In genomic region chr7:139094596-139094995, GRCh38 we compare ENCODE assay signal across 9 cellular contexts. TPM values are rescaled to one million over a fixed set of nuclear protein-coding genes. Genes with fewer than 3 reads are reported as not detected.
DNase-seq lines count a peak whose midpoint lies in the region; ATAC-seq and TF ChIP-seq lines count a peak whose summit lies in the region.
"Had no signal": no experiment of that assay in that cellular context is flagged by ENCODE, and none has a peak within 500 bp of the region (broad histone marks: within the 10 kb centered on the region; RNA-seq: fewer than 3 reads in every experiment).

No MANE protein-coding gene starts in this region.

- CTCF ChIA-PET in IMR-90 (lab: Yijun Ruan, JAX): interaction anchor here (0.7 to 1.0 kb wide), 2 partner anchors 9 to 260 kb away, joined by 3 to 4 read pairs; no protein-coding TSS in a partner anchor

- H3K4me1 ChIP-seq in IMR-90 (ENCODE audit: control insufficient read depth, insufficient read depth, low read length) (peaks cover 2% of the 10 kb centered on the region; the same call in 1 of the 2 replicates), colonic mucosa (no peaks in the 10 kb centered on the region), trophoblast cell (ENCODE audit: control insufficient read depth in 1 of 2, insufficient read depth in 2 of 2, low read length in 2 of 2) (peaks cover 0 to 4% of the 10 kb centered on the region in 2 experiments), adrenal gland (replicated peaks in 1 of 2) (peaks cover 34 to 62% of the 10 kb centered on the region in 2 donors)

- peak; percentile 6 for ATAC-seq in GM19035 (IDR thresholded peaks at IDR 0.05; ENCODE audit: unreplicated experiment)
- peak; percentile 42 for ATAC-seq in IMR-90 (ENCODE audit: low read depth)
- ATAC-seq in HG03039 (IDR thresholded peaks at IDR 0.05; ENCODE audit: unreplicated experiment): no peak

- dilution Hi-C loops in IMR-90 (cut with HindIII; ENCODE audit: low sequenced_read_pairs, unreplicated experiment): no loop called here

- H3K4ac ChIP-seq in IMR-90 (ENCODE audit: low read depth, low read length) (no peak overlapping the region), trophoblast cell (ENCODE audit: low read depth, low read length) (no peak overlapping the region)

- H3K9me1 ChIP-seq in IMR-90 (ENCODE audit: insufficient read depth, low read length): peaks cover 5% of the 10 kb centered on the region; the same call in 1 of the 2 replicates

- H3K14ac ChIP-seq in IMR-90 (replicated peaks; ENCODE audit: low read depth, low read length) (no peak overlapping the region), trophoblast cell (ENCODE audit: low read length) (no peak overlapping the region)

- WGBS in IMR-90 (ENCODE audit: extremely low coverage in 2 of 2, insufficient read length in 1 of 2), 2 experiments: 50% methylated on average over 2 of the region's 9 CpGs; no CpG with 5 or more reads in 1 of the 2 experiments
- no CpG with 5 or more reads among the region's 9 CpGs for whole genome bisulfite sequencing in trophoblast cell (ENCODE audit: extremely low coverage, insufficient coverage, insufficient read length)
- WGBS in adrenal gland, 4 donors: 51 to 57% (median 56%) methylated on average over 9 of the region's 9 CpGs

- TF ChIP-seq RAD21 in IMR-90 (IDR thresholded peaks at IDR 0.05; ENCODE audit: low read length): no peak

- no peak overlapping the region for H2AK9ac ChIP-seq in IMR-90 (replicated peaks; ENCODE audit: low read depth, low read length, poor library complexity)

- no peak overlapping the region for H3K56ac ChIP-seq in IMR-90 (ENCODE audit: extremely low read depth, insufficient read depth, low read length)

- H2BK15ac ChIP-seq in IMR-90 (ENCODE audit: low read depth, low read length): no peak overlapping the region

- no peak overlapping the region for H3K23ac ChIP-seq in IMR-90 (ENCODE audit: low read depth, low read length)
- H3K23ac ChIP-seq in trophoblast cell (ENCODE audit: low read length): no peak overlapping the region

- H2BK12ac ChIP-seq in trophoblast cell (ENCODE audit: low read length): no peak overlapping the region

- H3K9me3 ChIP-seq in IMR-90 (ENCODE audit: control insufficient read depth, insufficient read depth, low read length) (no peaks in the 10 kb centered on the region), colonic mucosa (no peaks in the 10 kb centered on the region), trophoblast cell (ENCODE audit: insufficient read depth, low read depth, low read length) (no peaks in the 10 kb centered on the region), adrenal gland (replicated peaks in 1 of 3) (no peaks in the 10 kb centered on the region)
- H3K9me3 ChIP-seq: heart right ventricle had no signal

- in situ Hi-C loops in IMR-90 (cut with MboI; ENCODE audit: low sequenced_read_pairs): no loop called here

- no TSS peak for BruUV-seq in IMR-90 (replicated peaks; lab: Mats Ljungman, UMichigan)

- H3K4me3 ChIP-seq in IMR-90 (ENCODE audit: insufficient read depth, low read depth, low read length) (no peak overlapping the region), colonic mucosa (no peak overlapping the region), trophoblast cell (ENCODE audit: low read depth, low read length) (no peak overlapping the region), adrenal gland (no peak overlapping the region)

- intact Hi-C loops in IMR-90 (cut with micrococcal nuclease) (no loop called here), colonic mucosa (cut with DNase I) (no loop called here), adrenal gland (cut with DNase I) (no loop called here)

- H3K27ac ChIP-seq in IMR-90 (ENCODE audit: insufficient read depth, low read length) (no peak overlapping the region), colonic mucosa (peak overlapping the region; percentile 24), trophoblast cell (ENCODE audit: low read depth, low read length) (no peak overlapping the region), adrenal gland (peak overlapping the region in 2 of 5 donors; percentile 5 to 19)

- H2AK5ac ChIP-seq in IMR-90 (ENCODE audit: low read depth, low read length) (no peak overlapping the region), trophoblast cell (ENCODE audit: low read length) (no peak overlapping the region)

- no peaks in the 10 kb centered on the region; the same call in 1 of the 2 replicates for H4K20me1 ChIP-seq in IMR-90 (ENCODE audit: insufficient read depth, low read length)

- H3K18ac ChIP-seq in IMR-90 (ENCODE audit: low read depth, low read length): no peak overlapping the region
- H3K18ac ChIP-seq in trophoblast cell (ENCODE audit: low read length): no peak overlapping the region

- peaks cover 16 to 46% of the 10 kb centered on the region in 2 experiments for H3K79me1 ChIP-seq in IMR-90 (ENCODE audit: low read depth in 1 of 2, low read length in 2 of 2)
- H3K79me1 ChIP-seq in trophoblast cell (ENCODE audit: low read length): peaks cover 2% of the 10 kb centered on the region

- H4K5ac ChIP-seq in IMR-90 (ENCODE audit: low read depth, low read length): no peak overlapping the region

- TF ChIP-seq CTCF in IMR-90 (conservative IDR thresholded peaks at IDR 0.05; ENCODE audit: low read depth, low read length): no peak
- no peak for TF ChIP-seq CTCF in colonic mucosa (IDR thresholded peaks at IDR 0.05)
- no peak for TF ChIP-seq CTCF in adrenal gland (IDR thresholded peaks at IDR 0.05)

- TF ChIP-seq POLR2A in IMR-90 (IDR thresholded peaks at IDR 0.05; ENCODE audit: low read depth, low read length): no peak
- TF ChIP-seq POLR2A in adrenal gland (IDR thresholded peaks at IDR 0.05): no peak

- H3K79me2 ChIP-seq in trophoblast cell (ENCODE audit: control insufficient read depth, insufficient read depth, low read length, poor library complexity): no peaks in the 10 kb centered on the region

- H2BK120ac ChIP-seq in IMR-90 (ENCODE audit: low read depth, low read length) (no peak overlapping the region), trophoblast cell (ENCODE audit: insufficient read depth, low read length, poor library complexity) (no peak overlapping the region)

- H2AFZ ChIP-seq in IMR-90 (replicated peaks; ENCODE audit: low read length, poor library complexity) (peak overlapping the region; percentile 2), trophoblast cell (ENCODE audit: insufficient read depth, low read length, poor library complexity) (no peak overlapping the region)

- H4K91ac ChIP-seq in IMR-90 (ENCODE audit: insufficient read depth, low read depth, low read length) (no peak overlapping the region), trophoblast cell (ENCODE audit: low read depth, low read length) (no peak overlapping the region)

- H3K4me2 ChIP-seq in IMR-90 (ENCODE audit: low read depth, low read length): no peak overlapping the region
- no peak overlapping the region for H3K4me2 ChIP-seq in trophoblast cell (ENCODE audit: low read length)

- DNase-seq in IMR-90: peak; percentile 7
- DNase-seq in colonic mucosa: no peak
- no peak for DNase-seq in trophoblast cell
- no peak for DNase-seq in adrenal gland
- no peak for DNase-seq in NOMO-1 treated with DMSO at 0.1 percent for 48 hours (lab: John Stamatoyannopoulos, UW; ENCODE audit: unreplicated experiment)
- no peak for DNase-seq in OCI-M2 (lab: John Stamatoyannopoulos, UW; ENCODE audit: unreplicated experiment)
- DNase-seq: heart right ventricle had no signal

- no peak overlapping the region for H2BK20ac ChIP-seq in IMR-90 (ENCODE audit: low read depth, low read length)

- no peak overlapping the region for H4K12ac ChIP-seq in trophoblast cell (ENCODE audit: low read depth, low read length)

- H4K8ac ChIP-seq in IMR-90 (ENCODE audit: low read depth in 2 of 2, low read length in 2 of 2): no peak overlapping the region
- H4K8ac ChIP-seq in trophoblast cell (ENCODE audit: low read depth, low read length): no peak overlapping the region

- H3K36me3 ChIP-seq in IMR-90 (ENCODE audit: control insufficient read depth, insufficient read depth, low read length) (no peaks in the 10 kb centered on the region; the same call in 1 of the 2 replicates), colonic mucosa (no peaks in the 10 kb centered on the region), trophoblast cell (ENCODE audit: control insufficient read depth in 1 of 2, insufficient read depth in 2 of 2, low read length in 2 of 2) (no peaks in the 10 kb centered on the region), adrenal gland (replicated peaks in 1 of 2) (peaks cover 0 to 6% of the 10 kb centered on the region in 2 donors)

- H3K9ac ChIP-seq in IMR-90 (ENCODE audit: low read depth, low read length): no peak overlapping the region
- no peak overlapping the region for H3K9ac ChIP-seq in colonic mucosa (ENCODE audit: low read depth in 2 of 2, low read length in 2 of 2)
- peak overlapping the region; percentile 12 for H3K9ac ChIP-seq in trophoblast cell (ENCODE audit: low read length)

- H3K27me3 ChIP-seq in IMR-90 (ENCODE audit: control insufficient read depth, insufficient read depth, low read length) (no peaks in the 10 kb centered on the region), colonic mucosa (no peaks in the 10 kb centered on the region), trophoblast cell (ENCODE audit: insufficient read depth, low read length) (no peaks in the 10 kb centered on the region), adrenal gland (no peaks in the 10 kb centered on the region)
- H3K27me3 ChIP-seq: heart right ventricle had no signal

- H2BK5ac ChIP-seq in IMR-90 (ENCODE audit: low read depth, low read length, poor library complexity, severe bottlenecking) (no peak overlapping the region), trophoblast cell (ENCODE audit: low read depth, low read length, poor library complexity) (no peak overlapping the region)

- POLR2A ChIA-PET in IMR-90 (lab: Charles Lee; ENCODE audit: unreplicated experiment): interaction anchor here (0.6 kb wide), 2 partner anchors 8 to 169 kb away, joined by 3 to 15 read pairs; no protein-coding TSS in a partner anchor

TF ChIP-seq in IMR-90, 13 proteins besides CTCF, POLR2A, EP300 and RAD21 (continues in another document):
- TF ChIP-seq MAFK (IDR thresholded peaks at IDR 0.05; ENCODE audit: low read depth, low read length) (no peak), FOS (IDR thresholded peaks at IDR 0.05; ENCODE audit: low read depth, low read length) (no peak)

RNA-seq across cellular contexts. Expression of gene ZC3HAV1, which starts 14.9 kb away (rescaled TPM):
- total RNA-seq in IMR-90 (2012; rRNA removed) (20.6 and 22.4 TPM in 2 replicates), colonic mucosa (10 to 100 TPM; 29.0 to 33.8 TPM), adrenal gland (10 to 100 TPM; 28.8 to 50.8 (median 38.6) TPM)
- polyA plus RNA-seq in IMR-90 (2012; rRNA removed) (9.6 and 9.9 TPM in 2 replicates), adrenal gland (10 to 100 TPM in 1 of 3 donors, 1 to 10 TPM in 2; 7.7 to 33.6 (median 9.9) TPM)
- polyA plus RNA-seq in IMR-90 (2012; cell fraction: cytosol; rRNA removed): 4.3 and 5.7 TPM in 2 replicates
- polyA plus RNA-seq in IMR-90 (2012; cell fraction: nucleus; rRNA removed; ENCODE audit: low replicate concordance): 3.0 and 6.1 TPM in 2 replicates
- polyA plus RNA-seq in trophoblast cell (2013): 11.0 and 11.4 TPM in 2 replicates

RNA-seq across cellular contexts. Expression of gene ZC3HAV1L, which starts 58.8 kb away (rescaled TPM):
- total RNA-seq in IMR-90 (2012; rRNA removed) (4.5 and 4.7 TPM in 2 replicates), colonic mucosa (10 to 100 TPM; 10.9 to 11.7 TPM), adrenal gland (10 to 100 TPM in 7 of 8 donors, 1 to 10 TPM in 1; 7.4 to 27.2 (median 17.0) TPM)
- polyA plus RNA-seq in IMR-90 (2012; rRNA removed) (7.4 and 9.4 TPM in 2 replicates), adrenal gland (1 to 10 TPM in 2 of 3 donors, under 1 TPM in 1; 0.30 to 3.4 (median 1.3) TPM)
- polyA plus RNA-seq in IMR-90 (2012; cell fraction: cytosol; rRNA removed): 7.2 and 9.3 TPM in 2 replicates
- 11.5 and 13.7 TPM in 2 replicates for polyA plus RNA-seq in IMR-90 (2012; cell fraction: nucleus; rRNA removed; ENCODE audit: low replicate concordance)
- 8.0 and 8.2 TPM in 2 replicates for polyA plus RNA-seq in trophoblast cell (2013)
